Comparison of ENCODE assay signal across 8 cellular contexts in the genomic region with DNA sequence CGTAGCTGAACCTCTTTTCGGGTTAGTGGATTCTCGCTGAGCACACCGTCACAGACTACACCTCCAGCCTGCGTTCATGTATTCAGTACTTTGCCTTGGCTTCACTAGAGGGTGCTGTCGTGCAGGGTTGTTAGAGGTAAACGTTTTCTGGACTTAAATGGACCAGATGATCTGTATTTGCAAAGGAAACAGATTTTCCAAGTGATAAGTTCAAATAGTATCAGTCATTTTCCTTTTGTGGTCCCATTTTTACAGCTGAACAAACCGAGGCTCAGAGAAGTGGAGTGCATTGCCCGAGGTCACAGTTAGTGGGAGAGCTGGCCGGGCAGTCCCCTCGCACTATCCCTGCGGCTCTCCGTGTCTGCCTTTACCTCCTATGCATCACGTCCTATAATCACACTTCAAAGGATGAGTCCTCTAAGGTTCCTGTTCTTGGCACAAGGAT.
A peak's percentile ranks its signal among the peaks of the same experiment; 100 is the strongest.
DNase-seq lines count a peak whose midpoint lies in the region; ATAC-seq and TF ChIP-seq lines count a peak whose summit lies in the region.

No MANE protein-coding gene starts in this region.

- peaks cover 30% of the 10 kb centered on the region for H3F3A ChIP-seq in SK-N-SH (replicated peaks; ENCODE audit: insufficient read depth)

- H3K27ac ChIP-seq in SK-N-SH (ENCODE audit: low read depth in 2 of 2, low read length in 1 of 2) (peak overlapping the region in 1 of 2 experiments; percentile 29; a peak in 2 of 4 replicates), heart left ventricle (peak overlapping the region in 2 of 12 donors; percentile 8 to 15)

- peaks cover 22 to 29% of the 10 kb centered on the region in 2 experiments for H3K36me3 ChIP-seq in SK-N-SH (replicated peaks in 1 of 2; ENCODE audit: control insufficient read depth in 1 of 2, insufficient read depth in 2 of 2, low read length in 1 of 2)
- H3K36me3 ChIP-seq in heart left ventricle: peaks cover 0 to 32% (median 18%) of the 10 kb centered on the region in 9 donors
- peaks cover 31% of the 10 kb centered on the region for H3K36me3 ChIP-seq in skeletal muscle satellite cell (ENCODE audit: insufficient read depth, low read length)

- intact Hi-C loops in heart left ventricle (cut with DNase I): loop anchor here in 4 of 10 donors (5.0 to 10.0 kb wide), 3 partner anchors 49 to 126 kb away; partner anchors contain the start of gene MAP4K4 (in 2 of the 4)

- H3K9ac ChIP-seq in SK-N-SH (no peak overlapping the region), skeletal muscle satellite cell (ENCODE audit: low read depth, low read length) (peak overlapping the region; percentile 33)

- no peak overlapping the region for H3K4me3 ChIP-seq in SK-N-SH (ENCODE audit: low read depth in 2 of 2, low read length in 1 of 2)
- H3K4me3 ChIP-seq in heart left ventricle: no peak overlapping the region
- H3K4me3 ChIP-seq in skeletal muscle satellite cell (ENCODE audit: low read length): peak overlapping the region; percentile 49

- DNase-seq in SK-N-SH (no peak), heart left ventricle (peak in 4 of 5 donors; percentile 55 to 64 (median 58)), NCI-H1436 (lab: John Stamatoyannopoulos, UW) (no peak)
- DNase-seq in activated naive CD4-positive, alpha-beta T cell treated with anti-CD3 and anti-CD28 coated beads, Interleukin-2, amount 50 U/mL, for 16 hours: peak; percentile 67

- 82% methylated on average over 14 of the region's 14 CpGs for WGBS in SK-N-SH (ENCODE audit: low lambda C conversion rate)
- 41 to 43% (median 43%) methylated on average over 14 of the region's 14 CpGs for WGBS in heart left ventricle, 4 donors

- peaks cover 96% of the 10 kb centered on the region for H3K79me2 ChIP-seq in SK-N-SH (ENCODE audit: insufficient read depth)

- ATAC-seq in GM18511 (IDR thresholded peaks at IDR 0.05; ENCODE audit: unreplicated experiment): peak; percentile 92
- ATAC-seq in HG03280 (IDR thresholded peaks at IDR 0.05; ENCODE audit: unreplicated experiment): peak; percentile 79
- ATAC-seq in heart left ventricle: peak in 3 of 4 donors; percentile 59 to 77 (median 66)
- ATAC-seq in HG02763 (IDR thresholded peaks at IDR 0.05; ENCODE audit: unreplicated experiment): no peak

- H3K27me3 ChIP-seq in SK-N-SH (ENCODE audit: insufficient read depth): no peaks in the 10 kb centered on the region
- no peaks in the 10 kb centered on the region for H3K27me3 ChIP-seq in heart left ventricle
- H3K27me3 ChIP-seq in skeletal muscle satellite cell (ENCODE audit: control insufficient read depth, insufficient read depth, low read length): no peaks in the 10 kb centered on the region

- H3K9me3 ChIP-seq in SK-N-SH (no peaks in the 10 kb centered on the region), heart left ventricle (no peaks in the 10 kb centered on the region), skeletal muscle satellite cell (replicated peaks; ENCODE audit: low read length) (no peaks in the 10 kb centered on the region)

- no peak for TF ChIP-seq EP300 in SK-N-SH (IDR thresholded peaks at IDR 0.05; ENCODE audit: borderline replicate concordance in 1 of 2, low read depth in 1 of 2, low read length in 1 of 2)

- H3K4me1 ChIP-seq in SK-N-SH (ENCODE audit: control insufficient read depth in 1 of 2, insufficient read depth in 2 of 2, low read depth in 1 of 2, low read length in 1 of 2) (peaks cover 23 to 42% of the 10 kb centered on the region in 2 experiments), heart left ventricle (peaks cover 12 to 82% (median 60%) of the 10 kb centered on the region in 12 donors), skeletal muscle satellite cell (ENCODE audit: control insufficient read depth, insufficient read depth, low read length) (peaks cover 89% of the 10 kb centered on the region)

- peak; percentile 23; the same call in 1 of the 2 replicates for TF ChIP-seq RAD21 in SK-N-SH (IDR thresholded peaks at IDR 0.05; ENCODE audit: low read length)

- CTCF ChIA-PET in SK-N-SH (lab: Yijun Ruan, JAX): interaction anchor here (0.7 to 2.8 kb wide), 2 partner anchors 30 to 327 kb away, joined by 3 to 7 read pairs; no protein-coding TSS in a partner anchor

- no peaks in the 10 kb centered on the region for H3K9me2 ChIP-seq in SK-N-SH

- no peak for TF ChIP-seq POLR2A in heart left ventricle (IDR thresholded peaks at IDR 0.05)

- H3K4me2 ChIP-seq in SK-N-SH: 0 out of 2 replicates have a peak overlapping the region, but pooled peaks have one; percentile 14
- H3K4me2 ChIP-seq in skeletal muscle satellite cell (ENCODE audit: low read length): peak overlapping the region; percentile 72

- no peak overlapping the region for H2AFZ ChIP-seq in SK-N-SH (ENCODE audit: low read depth)

- POLR2A ChIA-PET in SK-N-SH (lab: Yijun Ruan, JAX): no interaction called here

- peaks cover 79% of the 10 kb centered on the region for H4K20me1 ChIP-seq in SK-N-SH (ENCODE audit: insufficient read depth)

- TF ChIP-seq CTCF in SK-N-SH (IDR thresholded peaks at IDR 0.05) (peak; percentile 59), heart left ventricle (IDR thresholded peaks at IDR 0.05) (peak; percentile 47 to 74 (median 61))

TF ChIP-seq in SK-N-SH, 30 proteins besides CTCF, POLR2A, EP300 and RAD21:
- no peak for TF ChIP-seq ZBTB33 (IDR thresholded peaks at IDR 0.05; ENCODE audit: borderline replicate concordance, low read depth)
- TF ChIP-seq FOXM1 (IDR thresholded peaks at IDR 0.05; ENCODE audit: low read depth): no peak
- TF ChIP-seq CHD2 (IDR thresholded peaks at IDR 0.05; ENCODE audit: low read length, partially characterized antibody): no peak
- TF ChIP-seq SMC3 (IDR thresholded peaks at IDR 0.05; ENCODE audit: low read depth, low read length): 0 out of 2 replicates have a peak, but pooled peaks have one; percentile 30
- TF ChIP-seq MEF2A (IDR thresholded peaks at IDR 0.05; ENCODE audit: borderline replicate concordance, low read depth): no peak
- TF ChIP-seq EZH2phosphoT487 (IDR thresholded peaks at IDR 0.05; ENCODE audit: borderline replicate concordance, low read depth): no peak

Comparison
In these comparisons a context has a peak if more than half of its experiments do, and no peak if none do; other contexts are left out.
1. DNase-seq: peak in activated naive CD4-positive, alpha-beta T cell treated with anti-CD3 and anti-CD28 coated beads, Interleukin-2, amount 50 U/mL, for 16 hours (single experiment) and heart left ventricle (4 of 5); none in SK-N-SH (single experiment) and NCI-H1436 (single experiment).